19 cellular contexts compared by ENCODE assay signal in the genomic region with DNA sequence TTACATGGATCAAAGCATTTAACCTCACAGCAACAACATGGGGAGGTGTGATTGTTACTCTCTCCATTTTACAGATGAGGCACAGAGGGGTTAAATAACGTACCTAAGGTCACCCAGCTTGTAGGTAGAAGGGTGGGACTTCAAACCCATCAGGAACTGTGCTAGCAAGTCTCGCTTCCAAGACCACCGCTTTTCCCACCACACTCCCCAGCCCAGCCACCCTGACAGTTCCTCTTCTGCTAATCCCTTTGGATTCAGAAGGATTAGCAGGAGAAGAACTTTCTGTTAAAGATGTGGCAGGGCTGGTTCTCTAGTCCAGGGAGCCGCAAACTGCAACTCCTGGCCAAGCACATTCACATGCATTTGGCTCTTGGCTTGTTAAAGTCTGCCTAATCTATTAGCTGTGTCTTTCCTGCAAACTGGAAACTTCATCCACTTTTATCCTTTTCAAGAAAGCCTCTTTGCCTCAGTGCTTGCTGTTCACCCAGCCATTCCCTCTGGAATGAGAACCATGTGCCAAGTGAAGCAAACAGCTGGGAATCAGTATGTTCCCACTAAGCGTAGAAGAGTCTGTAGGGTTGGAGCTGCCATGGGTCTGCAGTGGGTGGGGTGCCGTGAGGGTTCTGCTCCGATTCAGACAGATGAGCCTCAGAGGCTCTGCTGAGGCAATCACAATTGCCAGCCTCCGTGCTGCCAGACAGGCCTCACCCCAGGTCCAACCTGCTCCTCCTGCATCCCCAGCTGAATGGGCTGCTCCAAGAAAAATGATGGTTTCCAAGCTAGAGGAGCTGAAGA. TPM values are rescaled to one million over a fixed set of nuclear protein-coding genes. Genes with fewer than 3 reads are reported as not detected.
DNase-seq lines count a peak whose midpoint lies in the region; ATAC-seq and TF ChIP-seq lines count a peak whose summit lies in the region.
"Had no signal": no experiment of that assay in that cellular context is flagged by ENCODE, and none has a peak within 500 bp of the region (broad histone marks: within the 10 kb centered on the region; RNA-seq: fewer than 3 reads in every experiment).

No MANE protein-coding gene starts in this region.

- intact Hi-C loops in Right ventricle myocardium superior (cut with DNase I) (no loop called here), left lung (cut with DNase I) (no loop called here), dorsolateral prefrontal cortex (cut with DNase I) (no loop called here)

- no peaks in the 10 kb centered on the region for H3K4me1 ChIP-seq in right atrium auricular region
- no peaks in the 10 kb centered on the region for H3K4me1 ChIP-seq in left lung
- H3K4me1 ChIP-seq: Peyer's patch had no signal

- H3K36me3 ChIP-seq in right atrium auricular region = no peaks in the 10 kb centered on the region
- no peaks in the 10 kb centered on the region for H3K36me3 ChIP-seq in left lung
- H3K36me3 ChIP-seq: BLaER1, Peyer's patch had no signal

- ATAC-seq in Right ventricle myocardium superior (ENCODE audit: poor library complexity) (no peak), left lung (peak; percentile 25)
- ATAC-seq: Right ventricle myocardium inferior had no signal

- no peak overlapping the region for H3K27ac ChIP-seq in right atrium auricular region
- no peak overlapping the region for H3K27ac ChIP-seq in left lung
- H3K27ac ChIP-seq in dorsolateral prefrontal cortex = no peak overlapping the region
- H3K27ac ChIP-seq: BLaER1, GM23248, Peyer's patch had no signal

- peaks cover 0 to 14% of the 10 kb centered on the region in 2 donors for H3K9me3 ChIP-seq in right atrium auricular region
- peaks cover 0 to 12% of the 10 kb centered on the region in 2 donors for H3K9me3 ChIP-seq in left lung
- H3K9me3 ChIP-seq: Peyer's patch had no signal

- H3K27me3 ChIP-seq in right atrium auricular region (no peaks in the 10 kb centered on the region), left lung (no peaks in the 10 kb centered on the region), dorsolateral prefrontal cortex (no peaks in the 10 kb centered on the region)
- H3K27me3 ChIP-seq: BLaER1, Peyer's patch had no signal

- peak; percentile 1 for DNase-seq in NCI-H345 treated with DMSO at 0.1 percent for 48 hours (lab: John Stamatoyannopoulos, UW; ENCODE audit: unreplicated experiment)
- no peak for DNase-seq in NCI-H345 (lab: John Stamatoyannopoulos, UW)
- peak; percentile 47 for DNase-seq in right atrium auricular region (ENCODE audit: low spot score)
- no peak for DNase-seq in Right ventricle myocardium superior
- no peak for DNase-seq in left lung
- no peak for DNase-seq in cerebellum (ENCODE audit: low spot score)
- DNase-seq in dorsolateral prefrontal cortex = no peak
- DNase-seq in 8988T = no peak
- DNase-seq: DMS79, GM23248, IMR-90, MV-4-11, NCI-H1417, NCI-H2029 treated with DMSO at 0.1 percent for 48 hours, NCI-H2171 treated with DMSO at 0.1 percent for 48 hours, NCI-H510A, Peyer's patch had no signal

- H3K4me3 ChIP-seq in right atrium auricular region = no peak overlapping the region
- H3K4me3 ChIP-seq in left lung = no peak overlapping the region
- H3K4me3 ChIP-seq in dorsolateral prefrontal cortex = no peak overlapping the region
- H3K4me3 ChIP-seq: BLaER1, GM23248, Peyer's patch had no signal

- no peak for TF ChIP-seq CTCF in right atrium auricular region (IDR thresholded peaks at IDR 0.05)
- no peak for TF ChIP-seq CTCF in left lung (IDR thresholded peaks at IDR 0.05)
- TF ChIP-seq CTCF in dorsolateral prefrontal cortex (IDR thresholded peaks at IDR 0.05 in 54 of 56, conservative IDR thresholded peaks at IDR 0.05 in 2 of 56; ENCODE audit: low read depth in 1 of 56, partially characterized antibody in 56 of 56) = no peak

RNA-seq across cellular contexts. Expression of gene POMGNT2, which starts 44.6 kb away (rescaled TPM):
- 10 to 100 TPM; 28.0 to 33.1 TPM for total RNA-seq in right atrium auricular region
- total RNA-seq in Right ventricle myocardium superior = 20.2 TPM
- 10 to 100 TPM; 15.3 to 15.5 TPM for total RNA-seq in left lung
- 16.2 TPM for total RNA-seq in cerebellum
- total RNA-seq in dorsolateral prefrontal cortex = 10 to 100 TPM; 21.9 to 62.0 (median 41.4) TPM

Comparison
In these comparisons a context has a peak if more than half of its experiments do, and no peak if none do; other contexts are left out.
1. DNase-seq: peak in NCI-H345 treated with DMSO at 0.1 percent for 48 hours (single experiment) and right atrium auricular region (single experiment); none in NCI-H345 (single experiment), Right ventricle myocardium superior (single experiment), left lung (0 of 2), cerebellum (single experiment), dorsolateral prefrontal cortex (0 of 10) and 8988T (single experiment).